ENCODE assay signal across 8 cellular contexts in the genomic region with DNA sequence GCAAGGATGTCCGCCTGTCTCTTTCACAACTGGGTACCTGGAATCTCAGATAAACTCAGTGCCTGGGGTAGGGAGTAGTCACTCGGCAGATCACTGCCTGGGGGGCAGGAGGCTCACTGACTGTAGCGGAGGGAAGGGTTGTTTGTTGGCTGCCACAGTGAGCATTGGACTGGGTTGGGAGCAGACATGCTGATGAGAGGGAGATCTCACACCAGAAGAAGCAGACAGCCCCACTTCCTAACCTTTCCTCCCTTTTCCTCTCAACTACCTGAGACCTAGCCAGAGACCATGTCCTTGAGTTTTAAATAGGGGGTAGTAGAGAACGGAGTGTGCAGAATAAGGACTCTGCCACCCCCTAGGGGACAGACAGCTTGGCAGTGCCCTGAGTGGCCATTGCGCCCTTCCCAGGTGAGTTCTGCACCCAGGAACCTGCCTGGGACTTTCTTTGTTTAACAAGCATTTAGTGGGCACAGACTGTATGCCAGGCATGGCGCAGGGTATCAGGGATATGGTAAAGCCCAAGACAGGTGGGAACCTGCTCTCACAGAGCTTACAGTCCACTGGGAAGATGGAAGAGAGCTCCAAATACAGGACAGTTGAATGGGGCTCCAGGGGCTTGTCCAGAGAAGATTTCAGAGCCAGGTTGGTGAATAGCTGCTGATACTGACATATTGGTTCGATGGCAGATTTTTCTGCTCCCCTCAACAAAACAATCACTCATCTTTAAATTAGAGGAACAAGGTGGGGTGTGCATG.
DNase-seq lines count a peak whose midpoint lies in the region; ATAC-seq and TF ChIP-seq lines count a peak whose summit lies in the region.

No MANE protein-coding gene starts in this region.

- TF ChIP-seq EP300 in SK-N-SH (IDR thresholded peaks at IDR 0.05; ENCODE audit: borderline replicate concordance in 1 of 2, low read depth in 1 of 2, low read length in 1 of 2): no peak

- no peaks in the 10 kb centered on the region for H3K27me3 Mint-ChIP-seq in progenitor cell of endocrine pancreas

- H3K9me2 ChIP-seq in SK-N-SH: no peaks in the 10 kb centered on the region

- CTCF ChIA-PET in SK-N-SH (lab: Yijun Ruan, JAX): interaction anchor here (0.6 to 13.0 kb wide), 23 partner anchors 8 to 284 kb away, joined by 3 to 93 read pairs (median 5); no protein-coding TSS in a partner anchor

- peaks cover 37% of the 10 kb centered on the region for H3K4me1 Mint-ChIP-seq in progenitor cell of endocrine pancreas (ENCODE audit: low read depth)

- no peaks in the 10 kb centered on the region for H4K20me1 ChIP-seq in SK-N-SH (ENCODE audit: insufficient read depth)

- H3K4me3 Mint-ChIP-seq in progenitor cell of endocrine pancreas (ENCODE audit: low read depth): no peak overlapping the region

- no peaks in the 10 kb centered on the region for H3K4me1 ChIP-seq in SK-N-SH (ENCODE audit: control insufficient read depth in 1 of 2, insufficient read depth in 2 of 2, low read depth in 1 of 2, low read length in 1 of 2)

- POLR2A ChIA-PET in SK-N-SH (lab: Yijun Ruan, JAX): no interaction called here

- H2AFZ ChIP-seq in SK-N-SH (ENCODE audit: low read depth): no peak overlapping the region

- H3K27me3 ChIP-seq in SK-N-SH (ENCODE audit: insufficient read depth): peaks cover 6% of the 10 kb centered on the region; the same call in 1 of the 2 replicates

- peak; percentile 73 for TF ChIP-seq RAD21 in SK-N-SH (IDR thresholded peaks at IDR 0.05; ENCODE audit: low read length)

- no peak overlapping the region for H3K4me3 ChIP-seq in SK-N-SH (ENCODE audit: low read depth in 2 of 2, low read length in 1 of 2)
- H3K4me3 ChIP-seq in fibroblast of villous mesenchyme (ENCODE audit: low read depth, low read length): peak overlapping the region; percentile 54

- H3K36me3 ChIP-seq in SK-N-SH (replicated peaks in 1 of 2; ENCODE audit: control insufficient read depth in 1 of 2, insufficient read depth in 2 of 2, low read length in 1 of 2): no peaks in the 10 kb centered on the region

- H3K9ac ChIP-seq in SK-N-SH: no peak overlapping the region

- TF ChIP-seq CTCF in SK-N-SH (IDR thresholded peaks at IDR 0.05): peak; percentile 43
- peak; percentile 56 for TF ChIP-seq CTCF in fibroblast of villous mesenchyme (IDR thresholded peaks at IDR 0.05; ENCODE audit: insufficient read depth, low read depth, low read length)
- peak; percentile 52 for TF ChIP-seq CTCF in progenitor cell of endocrine pancreas (IDR thresholded peaks at IDR 0.05; ENCODE audit: unreplicated experiment)

- no peaks in the 10 kb centered on the region for H3K79me2 ChIP-seq in SK-N-SH (ENCODE audit: insufficient read depth)

- 44% methylated on average over 3 of the region's 7 CpGs for WGBS in SK-N-SH (ENCODE audit: low lambda C conversion rate)

- no peak overlapping the region for H3K4me2 ChIP-seq in SK-N-SH

- DNase-seq in AG08395 (ENCODE audit: low spot score): peak; percentile 18
- DNase-seq in H4 (ENCODE audit: low spot score): peak; percentile 36
- DNase-seq in SK-N-SH: peak; percentile 61
- DNase-seq in fibroblast of villous mesenchyme (ENCODE audit: low read depth): peak; percentile 67
- DNase-seq in progenitor cell of endocrine pancreas (ENCODE audit: low spot score, unreplicated experiment): no peak
- DNase-seq in stimulated activated CD4-positive, alpha-beta T cell treated with anti-CD3 and anti-CD28 coated beads, Interleukin-12 subunit alpha, Interleukin-12 subunit beta, amount 100 ng/mL, for 4 hours: no peak

- no peak overlapping the region for H3K27ac Mint-ChIP-seq in progenitor cell of endocrine pancreas

- H3K36me3 Mint-ChIP-seq in progenitor cell of endocrine pancreas (ENCODE audit: insufficient read depth): no peaks in the 10 kb centered on the region

- H3K9me3 Mint-ChIP-seq in progenitor cell of endocrine pancreas (ENCODE audit: low read depth): no peaks in the 10 kb centered on the region

- ATAC-seq in GM21723 (IDR thresholded peaks at IDR 0.05; ENCODE audit: unreplicated experiment): no peak
- ATAC-seq in HG03565 (IDR thresholded peaks at IDR 0.05; ENCODE audit: unreplicated experiment): no peak

- H3K27ac ChIP-seq in SK-N-SH (ENCODE audit: low read depth in 2 of 2, low read length in 1 of 2): no peak overlapping the region

- no peaks in the 10 kb centered on the region for H3K9me3 ChIP-seq in SK-N-SH

- no peaks in the 10 kb centered on the region for H3F3A ChIP-seq in SK-N-SH (replicated peaks; ENCODE audit: insufficient read depth)

TF ChIP-seq in SK-N-SH, 30 proteins besides CTCF, POLR2A, EP300 and RAD21:
- TF ChIP-seq MXI1 (IDR thresholded peaks at IDR 0.05; ENCODE audit: low read depth, low read length) (no peak), SMC3 (IDR thresholded peaks at IDR 0.05; ENCODE audit: low read depth, low read length) (peak; percentile 57; the same call in 1 of the 2 replicates), RCOR1 (IDR thresholded peaks at IDR 0.05; ENCODE audit: low read length) (no peak), RXRA (IDR thresholded peaks at IDR 0.05; ENCODE audit: borderline replicate concordance, low read depth) (no peak), POLR2AphosphoS5 (IDR thresholded peaks at IDR 0.05; ENCODE audit: low read depth, low read length) (no peak), FOXJ3 (CRISPR knock-in tag; IDR thresholded peaks at IDR 0.05) (no peak)
- TF ChIP-seq, protein P1, sequence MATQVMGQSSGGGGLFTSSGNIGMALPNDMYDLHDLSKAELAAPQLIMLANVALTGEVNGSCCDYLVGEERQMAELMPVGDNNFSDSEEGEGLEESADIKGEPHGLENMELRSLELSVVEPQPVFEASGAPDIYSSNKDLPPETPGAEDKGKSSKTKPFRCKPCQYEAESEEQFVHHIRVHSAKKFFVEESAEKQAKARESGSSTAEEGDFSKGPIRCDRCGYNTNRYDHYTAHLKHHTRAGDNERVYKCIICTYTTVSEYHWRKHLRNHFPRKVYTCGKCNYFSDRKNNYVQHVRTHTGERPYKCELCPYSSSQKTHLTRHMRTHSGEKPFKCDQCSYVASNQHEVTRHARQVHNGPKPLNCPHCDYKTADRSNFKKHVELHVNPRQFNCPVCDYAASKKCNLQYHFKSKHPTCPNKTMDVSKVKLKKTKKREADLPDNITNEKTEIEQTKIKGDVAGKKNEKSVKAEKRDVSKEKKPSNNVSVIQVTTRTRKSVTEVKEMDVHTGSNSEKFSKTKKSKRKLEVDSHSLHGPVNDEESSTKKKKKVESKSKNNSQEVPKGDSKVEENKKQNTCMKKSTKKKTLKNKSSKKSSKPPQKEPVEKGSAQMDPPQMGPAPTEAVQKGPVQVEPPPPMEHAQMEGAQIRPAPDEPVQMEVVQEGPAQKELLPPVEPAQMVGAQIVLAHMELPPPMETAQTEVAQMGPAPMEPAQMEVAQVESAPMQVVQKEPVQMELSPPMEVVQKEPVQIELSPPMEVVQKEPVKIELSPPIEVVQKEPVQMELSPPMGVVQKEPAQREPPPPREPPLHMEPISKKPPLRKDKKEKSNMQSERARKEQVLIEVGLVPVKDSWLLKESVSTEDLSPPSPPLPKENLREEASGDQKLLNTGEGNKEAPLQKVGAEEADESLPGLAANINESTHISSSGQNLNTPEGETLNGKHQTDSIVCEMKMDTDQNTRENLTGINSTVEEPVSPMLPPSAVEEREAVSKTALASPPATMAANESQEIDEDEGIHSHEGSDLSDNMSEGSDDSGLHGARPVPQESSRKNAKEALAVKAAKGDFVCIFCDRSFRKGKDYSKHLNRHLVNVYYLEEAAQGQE (IDR thresholded peaks at IDR 0.05; ENCODE audit: low read depth, low read length): no peak

Comparison
In these comparisons a context has a peak if more than half of its experiments do, and no peak if none do; other contexts are left out.
1. DNase-seq: peak in AG08395 (single experiment), H4 (single experiment), SK-N-SH (single experiment) and fibroblast of villous mesenchyme (single experiment); none in progenitor cell of endocrine pancreas (single experiment) and stimulated activated CD4-positive, alpha-beta T cell treated with anti-CD3 and anti-CD28 coated beads, Interleukin-12 subunit alpha, Interleukin-12 subunit beta, amount 100 ng/mL, for 4 hours (single experiment).
2. Peak in every context shown above with its lines, with median percentiles within 50 percentile points of each other: CTCF ChIP-seq.